1 cellular context compared by ENCODE assay signal in genomic region chr3:177624523-177625495, GRCh38.
TF ChIP-seq lines count a peak whose summit lies in the region.

No MANE protein-coding gene starts in this region.

TF ChIP-seq in HepG2, 621 proteins besides CTCF, POLR2A, EP300 and RAD21 (continued from another document and continues in another):
- TF ChIP-seq PAXIP1 (CRISPR knock-in tag; conservative IDR thresholded peaks at IDR 0.05) (0 out of 2 replicates have a peak, but pooled peaks have one; percentile 23), ZFX (CRISPR knock-in tag; IDR thresholded peaks at IDR 0.05; ENCODE audit: low read depth) (peak; percentile 29; the same call in 1 of the 2 replicates), NFYC (CRISPR knock-in tag; IDR thresholded peaks at IDR 0.05) (peak; percentile 53; the same call in 1 of the 2 replicates), TBX2 (CRISPR knock-in tag; IDR thresholded peaks at IDR 0.05; ENCODE audit: borderline replicate concordance) (no peak), ZMYM4 (CRISPR knock-in tag; IDR thresholded peaks at IDR 0.05) (peak; percentile 47; the same call in 1 of the 2 replicates), ZNF280D (CRISPR knock-in tag; IDR thresholded peaks at IDR 0.05) (no peak), SOX5 (CRISPR knock-in tag; IDR thresholded peaks at IDR 0.05; ENCODE audit: borderline replicate concordance) (peak; percentile 57), HDAC2 (CRISPR knock-in tag; IDR thresholded peaks at IDR 0.05) (0 out of 2 replicates have a peak, but pooled peaks have one; percentile 31), ZNF652 (CRISPR knock-in tag; IDR thresholded peaks at IDR 0.05; ENCODE audit: borderline replicate concordance, low read depth) (peak; percentile 82; the same call in 1 of the 2 replicates), SALL1 (CRISPR knock-in tag; IDR thresholded peaks at IDR 0.05) (peak; percentile 38), JUN (CRISPR knock-in tag; IDR thresholded peaks at IDR 0.05) (0 out of 2 replicates have a peak, but pooled peaks have one; percentile 42), SOX6 (IDR thresholded peaks at IDR 0.05) (no peak), SOX6 (CRISPR knock-in tag; IDR thresholded peaks at IDR 0.05) (peak; percentile 48; the same call in 1 of the 2 replicates), FOXA3 (CRISPR knock-in tag; IDR thresholded peaks at IDR 0.05) (0 out of 2 replicates have a peak, but pooled peaks have one; percentile 5), ZNF510 (CRISPR knock-in tag; IDR thresholded peaks at IDR 0.05; ENCODE audit: low read depth) (no peak), FIP1L1 (IDR thresholded peaks at IDR 0.05; ENCODE audit: borderline replicate concordance, insufficient read depth, low read depth, low read length) (no peak), SNAI1 (CRISPR knock-in tag; IDR thresholded peaks at IDR 0.05; ENCODE audit: borderline replicate concordance) (no peak), FOXP1 (IDR thresholded peaks at IDR 0.05) (no peak), FOXP1 (CRISPR knock-in tag; IDR thresholded peaks at IDR 0.05) (peak; percentile 21; the same call in 1 of the 2 replicates), MED1 (CRISPR knock-in tag; IDR thresholded peaks at IDR 0.05) (peak; percentile 44; the same call in 1 of the 2 replicates), POGZ (CRISPR knock-in tag; IDR thresholded peaks at IDR 0.05) (peak; percentile 41; the same call in 1 of the 2 replicates), KMT2B (CRISPR knock-in tag; IDR thresholded peaks at IDR 0.05) (no peak), TOPORS (CRISPR knock-in tag; IDR thresholded peaks at IDR 0.05) (no peak), ZNF567 (CRISPR knock-in tag; IDR thresholded peaks at IDR 0.05; ENCODE audit: borderline replicate concordance) (no peak), SAP130 (CRISPR knock-in tag; IDR thresholded peaks at IDR 0.05; ENCODE audit: low read depth) (no peak), RAD51 (IDR thresholded peaks at IDR 0.05; ENCODE audit: borderline replicate concordance) (0 out of 2 replicates have a peak, but pooled peaks have one; percentile 11), TCF7 (IDR thresholded peaks at IDR 0.05; ENCODE audit: low read depth) (peak; percentile 54; the same call in 1 of the 2 replicates), ZNF75D (CRISPR knock-in tag; IDR thresholded peaks at IDR 0.05; ENCODE audit: borderline replicate concordance) (no peak), ZNF792 (CRISPR knock-in tag; IDR thresholded peaks at IDR 0.05) (no peak), GPN1 (CRISPR knock-in tag; IDR thresholded peaks at IDR 0.05; ENCODE audit: borderline replicate concordance) (no peak), ZNF605 (CRISPR knock-in tag; IDR thresholded peaks at IDR 0.05) (no peak), ZNF264 (CRISPR knock-in tag; IDR thresholded peaks at IDR 0.05) (no peak), ZNF12 (CRISPR knock-in tag; IDR thresholded peaks at IDR 0.05) (no peak), FOSL1 (CRISPR knock-in tag; IDR thresholded peaks at IDR 0.05; ENCODE audit: borderline replicate concordance) (peak; percentile 17; the same call in 1 of the 2 replicates), ZNF713 (CRISPR knock-in tag; IDR thresholded peaks at IDR 0.05) (no peak), CEBPZ (IDR thresholded peaks at IDR 0.05; ENCODE audit: low read length) (no peak), NFYB (CRISPR knock-in tag; IDR thresholded peaks at IDR 0.05) (peak; percentile 47; the same call in 1 of the 2 replicates), JUNB (CRISPR knock-in tag; IDR thresholded peaks at IDR 0.05; ENCODE audit: borderline replicate concordance) (no peak), IRF1 (CRISPR knock-in tag; IDR thresholded peaks at IDR 0.05; ENCODE audit: low read depth) (no peak)
- TF ChIP-seq, protein P1, sequence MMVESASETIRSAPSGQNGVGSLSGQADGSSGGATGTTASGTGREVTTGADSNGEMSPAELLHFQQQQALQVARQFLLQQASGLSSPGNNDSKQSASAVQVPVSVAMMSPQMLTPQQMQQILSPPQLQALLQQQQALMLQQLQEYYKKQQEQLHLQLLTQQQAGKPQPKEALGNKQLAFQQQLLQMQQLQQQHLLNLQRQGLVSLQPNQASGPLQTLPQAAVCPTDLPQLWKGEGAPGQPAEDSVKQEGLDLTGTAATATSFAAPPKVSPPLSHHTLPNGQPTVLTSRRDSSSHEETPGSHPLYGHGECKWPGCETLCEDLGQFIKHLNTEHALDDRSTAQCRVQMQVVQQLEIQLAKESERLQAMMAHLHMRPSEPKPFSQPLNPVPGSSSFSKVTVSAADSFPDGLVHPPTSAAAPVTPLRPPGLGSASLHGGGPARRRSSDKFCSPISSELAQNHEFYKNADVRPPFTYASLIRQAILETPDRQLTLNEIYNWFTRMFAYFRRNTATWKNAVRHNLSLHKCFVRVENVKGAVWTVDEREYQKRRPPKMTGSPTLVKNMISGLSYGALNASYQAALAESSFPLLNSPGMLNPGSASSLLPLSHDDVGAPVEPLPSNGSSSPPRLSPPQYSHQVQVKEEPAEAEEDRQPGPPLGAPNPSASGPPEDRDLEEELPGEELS (CRISPR knock-in tag; IDR thresholded peaks at IDR 0.05), result peak; percentile 62
- TF ChIP-seq, protein P2, sequence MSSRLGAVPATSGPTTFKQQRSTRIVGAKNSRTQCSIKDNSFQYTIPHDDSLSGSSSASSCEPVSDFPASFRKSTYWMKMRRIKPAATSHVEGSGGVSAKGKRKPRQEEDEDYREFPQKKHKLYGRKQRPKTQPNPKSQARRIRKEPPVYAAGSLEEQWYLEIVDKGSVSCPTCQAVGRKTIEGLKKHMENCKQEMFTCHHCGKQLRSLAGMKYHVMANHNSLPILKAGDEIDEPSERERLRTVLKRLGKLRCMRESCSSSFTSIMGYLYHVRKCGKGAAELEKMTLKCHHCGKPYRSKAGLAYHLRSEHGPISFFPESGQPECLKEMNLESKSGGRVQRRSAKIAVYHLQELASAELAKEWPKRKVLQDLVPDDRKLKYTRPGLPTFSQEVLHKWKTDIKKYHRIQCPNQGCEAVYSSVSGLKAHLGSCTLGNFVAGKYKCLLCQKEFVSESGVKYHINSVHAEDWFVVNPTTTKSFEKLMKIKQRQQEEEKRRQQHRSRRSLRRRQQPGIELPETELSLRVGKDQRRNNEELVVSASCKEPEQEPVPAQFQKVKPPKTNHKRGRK (CRISPR knock-in tag; IDR thresholded peaks at IDR 0.05), result no peak
- TF ChIP-seq, protein P3, sequence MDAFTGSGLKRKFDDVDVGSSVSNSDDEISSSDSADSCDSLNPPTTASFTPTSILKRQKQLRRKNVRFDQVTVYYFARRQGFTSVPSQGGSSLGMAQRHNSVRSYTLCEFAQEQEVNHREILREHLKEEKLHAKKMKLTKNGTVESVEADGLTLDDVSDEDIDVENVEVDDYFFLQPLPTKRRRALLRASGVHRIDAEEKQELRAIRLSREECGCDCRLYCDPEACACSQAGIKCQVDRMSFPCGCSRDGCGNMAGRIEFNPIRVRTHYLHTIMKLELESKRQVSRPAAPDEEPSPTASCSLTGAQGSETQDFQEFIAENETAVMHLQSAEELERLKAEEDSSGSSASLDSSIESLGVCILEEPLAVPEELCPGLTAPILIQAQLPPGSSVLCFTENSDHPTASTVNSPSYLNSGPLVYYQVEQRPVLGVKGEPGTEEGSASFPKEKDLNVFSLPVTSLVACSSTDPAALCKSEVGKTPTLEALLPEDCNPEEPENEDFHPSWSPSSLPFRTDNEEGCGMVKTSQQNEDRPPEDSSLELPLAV (CRISPR knock-in tag; conservative IDR thresholded peaks at IDR 0.05; ENCODE audit: low read depth), result no peak
- TF ChIP-seq, protein P4, sequence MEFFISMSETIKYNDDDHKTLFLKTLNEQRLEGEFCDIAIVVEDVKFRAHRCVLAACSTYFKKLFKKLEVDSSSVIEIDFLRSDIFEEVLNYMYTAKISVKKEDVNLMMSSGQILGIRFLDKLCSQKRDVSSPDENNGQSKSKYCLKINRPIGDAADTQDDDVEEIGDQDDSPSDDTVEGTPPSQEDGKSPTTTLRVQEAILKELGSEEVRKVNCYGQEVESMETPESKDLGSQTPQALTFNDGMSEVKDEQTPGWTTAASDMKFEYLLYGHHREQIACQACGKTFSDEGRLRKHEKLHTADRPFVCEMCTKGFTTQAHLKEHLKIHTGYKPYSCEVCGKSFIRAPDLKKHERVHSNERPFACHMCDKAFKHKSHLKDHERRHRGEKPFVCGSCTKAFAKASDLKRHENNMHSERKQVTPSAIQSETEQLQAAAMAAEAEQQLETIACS (CRISPR knock-in tag; IDR thresholded peaks at IDR 0.05), result no peak
- TF ChIP-seq, protein P5, sequence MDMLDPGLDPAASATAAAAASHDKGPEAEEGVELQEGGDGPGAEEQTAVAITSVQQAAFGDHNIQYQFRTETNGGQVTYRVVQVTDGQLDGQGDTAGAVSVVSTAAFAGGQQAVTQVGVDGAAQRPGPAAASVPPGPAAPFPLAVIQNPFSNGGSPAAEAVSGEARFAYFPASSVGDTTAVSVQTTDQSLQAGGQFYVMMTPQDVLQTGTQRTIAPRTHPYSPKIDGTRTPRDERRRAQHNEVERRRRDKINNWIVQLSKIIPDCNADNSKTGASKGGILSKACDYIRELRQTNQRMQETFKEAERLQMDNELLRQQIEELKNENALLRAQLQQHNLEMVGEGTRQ (IDR thresholded peaks at IDR 0.05; ENCODE audit: low read depth, low read length), result peak; percentile 81
- TF ChIP-seq, protein P5 (CRISPR knock-in tag; IDR thresholded peaks at IDR 0.05; ENCODE audit: borderline replicate concordance), result peak; percentile 77; the same call in 1 of the 2 replicates
